ENCODE assay signal across 15 cellular contexts in the genomic region with DNA sequence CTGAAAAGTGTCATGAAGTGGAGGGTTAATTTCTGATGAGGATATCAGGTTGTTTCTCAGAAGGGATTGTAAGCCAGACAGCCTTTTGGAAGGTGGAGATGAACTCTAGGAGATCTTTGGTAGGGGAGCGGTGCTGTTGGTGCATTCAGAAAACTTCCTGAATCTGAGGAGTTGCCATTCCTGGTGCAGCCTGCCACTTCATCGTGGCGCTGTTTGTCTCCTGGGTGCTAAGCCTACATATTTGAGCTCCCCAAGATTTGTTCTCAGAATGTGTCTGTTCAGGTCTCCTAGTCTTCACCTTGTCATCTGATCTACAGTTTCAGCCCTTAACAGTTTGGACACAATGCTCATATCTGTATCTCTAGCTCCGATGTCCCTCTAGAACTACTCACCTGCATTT.
A peak's percentile ranks its signal among the peaks of the same experiment; 100 is the strongest.
DNase-seq lines count a peak whose midpoint lies in the region; ATAC-seq, FAIRE-seq and TF ChIP-seq lines count a peak whose summit lies in the region.
"Had no signal": no experiment of that assay in that cellular context is flagged by ENCODE, and none has a peak within 500 bp of the region (broad histone marks: within the 10 kb centered on the region; RNA-seq: fewer than 3 reads in every experiment).

No MANE protein-coding gene starts in this region.

- H3K4me1 ChIP-seq in A549 (no peaks in the 10 kb centered on the region), H1 (replicated peaks in 1 of 4; ENCODE audit: control insufficient read depth in 3 of 4, insufficient read depth in 4 of 4, low read length in 3 of 4) (no peaks in the 10 kb centered on the region)

- no peak overlapping the region for H4K91ac ChIP-seq in H1 (replicated peaks; ENCODE audit: insufficient read length, low read length)

- FAIRE-seq in A549 (lab: Jason Lieb, UNC) (no peak), H1 (lab: Jason Lieb, UNC) (peak; percentile 95)
- FAIRE-seq: frontal cortex, small intestine had no signal

- H3K4me3 ChIP-seq in A549, result no peak overlapping the region
- no peak overlapping the region for H3K4me3 ChIP-seq in GM12864 (ENCODE audit: low read depth, low read length)
- H3K4me3 ChIP-seq in NB4 (ENCODE audit: low read depth, low read length), result no peak overlapping the region
- H3K4me3 ChIP-seq in H1 (ENCODE audit: extremely low read depth in 1 of 4, insufficient read depth in 2 of 4, low read depth in 3 of 4, low read length in 4 of 4), result no peak overlapping the region

- H4K5ac ChIP-seq in H1 (ENCODE audit: insufficient read length, low read depth, low read length), result no peak overlapping the region

- no peak for TF ChIP-seq RAD21 in A549 (conservative IDR thresholded peaks at IDR 0.05 in 1 of 2, IDR thresholded peaks at IDR 0.05 in 1 of 2)
- peak; percentile 44 to 61 for TF ChIP-seq RAD21 in H1 (IDR thresholded peaks at IDR 0.05 in 1 of 2, conservative IDR thresholded peaks at IDR 0.05 in 1 of 2; ENCODE audit: low read depth in 2 of 2, low read length in 2 of 2)

- H3K27ac ChIP-seq in A549 (no peak overlapping the region), H1 (ENCODE audit: low read depth, low read length) (no peak overlapping the region)

- no peak overlapping the region for H3K4ac ChIP-seq in H1 (replicated peaks; ENCODE audit: insufficient read length, low read depth, low read length)

- H3K79me2 ChIP-seq in H1 (ENCODE audit: control insufficient read depth in 1 of 2, insufficient read depth in 2 of 2, low read length in 2 of 2), result no peaks in the 10 kb centered on the region

- no peaks in the 10 kb centered on the region for H3K9me3 ChIP-seq in A549
- H3K9me3 ChIP-seq in H1 (ENCODE audit: insufficient read depth in 2 of 2, low read depth in 1 of 2, low read length in 1 of 2), result no peaks in the 10 kb centered on the region

- TF ChIP-seq POLR2A in A549 (IDR thresholded peaks at IDR 0.05; ENCODE audit: low read length) (no peak), NB4 (IDR thresholded peaks at IDR 0.05; ENCODE audit: extremely low read depth, insufficient read length) (no peak), H1 (IDR thresholded peaks at IDR 0.05; ENCODE audit: control extremely low read depth in 1 of 2, low read depth in 2 of 2, low read length in 2 of 2) (no peak)

- H3K4me2 ChIP-seq in A549 (no peak overlapping the region), H1 (ENCODE audit: insufficient read depth in 1 of 2, low read depth in 2 of 2, low read length in 2 of 2) (no peak overlapping the region)

- WGBS in A549 (ENCODE audit: missing lambda C conversion rate), result 23% methylated on average over 4 of the region's 4 CpGs
- 52% methylated on average over 4 of the region's 4 CpGs; no CpG with 5 or more reads in 1 of the 2 experiments for WGBS in H1 (ENCODE audit: extremely low coverage in 1 of 2, insufficient coverage in 1 of 2, insufficient read length in 1 of 2, insufficient replicate concordance in 2 of 2, low coverage in 1 of 2, low lambda C conversion rate in 2 of 2, missing lambda C conversion rate in 1 of 2), 2 experiments

- TF ChIP-seq CTCF in A549 (IDR thresholded peaks at IDR 0.05), result no peak
- peak; percentile 9 for TF ChIP-seq CTCF in GM12864 (IDR thresholded peaks at IDR 0.05; ENCODE audit: low read depth, low read length, missing control alignments)
- peak; percentile 42 for TF ChIP-seq CTCF in NB4 (IDR thresholded peaks at IDR 0.05; ENCODE audit: low read depth, low read length)
- peak; percentile 53 to 77 (median 71) for TF ChIP-seq CTCF in H1 (IDR thresholded peaks at IDR 0.05; ENCODE audit: control extremely low read depth in 1 of 3, insufficient read depth in 1 of 3, low read depth in 1 of 3, low read length in 3 of 3)

- H3K36me3 ChIP-seq in H1 (ENCODE audit: control insufficient read depth in 2 of 4, insufficient read depth in 4 of 4, low read length in 3 of 4), result no peaks in the 10 kb centered on the region

- H2BK5ac ChIP-seq in H1 (ENCODE audit: low read depth, low read length), result no peak overlapping the region

- no peak overlapping the region for H2BK120ac ChIP-seq in H1 (replicated peaks; ENCODE audit: low read depth, low read length)

- H2AFZ ChIP-seq in H1 (ENCODE audit: low read length), result 0 out of 2 replicates have a peak overlapping the region, but pooled peaks have one; percentile 69

- CTCF ChIA-PET in A549 (lab: Yijun Ruan, JAX) (interaction anchor here (0.6 kb wide), 1 partner anchor 109 kb away, joined by 3 read pairs; no protein-coding TSS in a partner anchor), H1 (lab: Charles Lee; ENCODE audit: partially characterized antibody) (interaction anchor here (0.6 to 1.4 kb wide), 9 partner anchors 9 to 259 kb away, joined by 3 to 9 read pairs (median 3); no protein-coding TSS in a partner anchor)

- TF ChIP-seq EP300 in A549 (IDR thresholded peaks at IDR 0.05), result no peak
- no peak for TF ChIP-seq EP300 in H1 (IDR thresholded peaks at IDR 0.05; ENCODE audit: borderline replicate concordance in 1 of 2, low read depth in 2 of 2, low read length in 2 of 2)

- POLR2A ChIA-PET in A549 (lab: Yijun Ruan, JAX) (no interaction called here), H1 (lab: Charles Lee; ENCODE audit: partially characterized antibody) (no interaction called here)

- H2AK5ac ChIP-seq in H1 (ENCODE audit: low read depth, low read length), result no peak overlapping the region

- no peak overlapping the region for H3K9ac ChIP-seq in H1 (replicated peaks in 1 of 4; ENCODE audit: extremely low read depth in 1 of 4, low read depth in 3 of 4, low read length in 3 of 4)

- no peak overlapping the region for H3K14ac ChIP-seq in H1 (ENCODE audit: insufficient read length)

- H3K18ac ChIP-seq in H1 (ENCODE audit: extremely low read depth, low read length), result no peak overlapping the region

- no peaks in the 10 kb centered on the region for H3K27me3 ChIP-seq in H1 (replicated peaks in 1 of 4; ENCODE audit: control insufficient read depth in 3 of 4, extremely low read depth in 1 of 4, insufficient read depth in 3 of 4, low read length in 3 of 4)

- H3K23me2 ChIP-seq in H1 (ENCODE audit: low read depth, low read length), result no peaks in the 10 kb centered on the region

- 0 out of 6 replicates have a peak, but pooled peaks of 1 of the 2 experiments have one; percentile 45 for ATAC-seq in A549
- no peak for ATAC-seq in GM19395 (IDR thresholded peaks at IDR 0.05; ENCODE audit: unreplicated experiment)
- ATAC-seq in HG03520 (IDR thresholded peaks at IDR 0.05; ENCODE audit: unreplicated experiment), result no peak
- ATAC-seq: T-cell had no signal

- no peak overlapping the region for H2BK20ac ChIP-seq in H1 (ENCODE audit: low read length)

- no peak overlapping the region for H2BK15ac ChIP-seq in H1 (ENCODE audit: low read length)

- DNase-seq in A549 (ENCODE audit: low read depth in 1 of 2, low spot score in 1 of 2) (peak; percentile 1 to 4), GM12864 (ENCODE audit: low read depth) (no peak), NB4 (ENCODE audit: low read depth) (peak; percentile 20), H1 (ENCODE audit: low read depth in 1 of 2, low spot score in 2 of 2) (peak in 1 of 2 experiments; percentile 48), retina (no peak)
- DNase-seq in activated naive CD4-positive, alpha-beta T cell (lab: John Stamatoyannopoulos, UW), result no peak
- DNase-seq: activated CD4-positive, alpha-beta T cell treated with anti-CD3 and anti-CD28 coated beads for 1 hour; caudate nucleus; NK-92 treated with Interleukin-12 subunit alpha and Interleukin-12 subunit beta, amount 100 ng/mL, for 24 hours; occipital lobe; small intestine; T-cell had no signal

- H4K8ac ChIP-seq in H1 (ENCODE audit: extremely low read depth, insufficient read depth, low read length), result no peak overlapping the region

- H3K79me1 ChIP-seq in H1 (ENCODE audit: low read depth, low read length), result no peaks in the 10 kb centered on the region

- no peaks in the 10 kb centered on the region for H4K20me1 ChIP-seq in H1 (replicated peaks in 1 of 2; ENCODE audit: control insufficient read depth in 1 of 2, insufficient read depth in 2 of 2, low read length in 2 of 2)

- no peak overlapping the region for H3K23ac ChIP-seq in H1 (ENCODE audit: insufficient read length)

- no peak overlapping the region for H2BK12ac ChIP-seq in H1 (ENCODE audit: low read depth, low read length)

- no peak overlapping the region for H3K56ac ChIP-seq in H1 (replicated peaks; ENCODE audit: insufficient read length, low read depth, low read length)

TF ChIP-seq in A549, 52 proteins besides CTCF, POLR2A, EP300 and RAD21 (continues in another document):
- TF ChIP-seq, protein P1, sequence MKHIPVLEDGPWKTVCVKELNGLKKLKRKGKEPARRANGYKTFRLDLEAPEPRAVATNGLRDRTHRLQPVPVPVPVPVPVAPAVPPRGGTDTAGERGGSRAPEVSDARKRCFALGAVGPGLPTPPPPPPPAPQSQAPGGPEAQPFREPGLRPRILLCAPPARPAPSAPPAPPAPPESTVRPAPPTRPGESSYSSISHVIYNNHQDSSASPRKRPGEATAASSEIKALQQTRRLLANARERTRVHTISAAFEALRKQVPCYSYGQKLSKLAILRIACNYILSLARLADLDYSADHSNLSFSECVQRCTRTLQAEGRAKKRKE (CRISPR knock-in tag; IDR thresholded peaks at IDR 0.05; ENCODE audit: low read depth), result no peak
- TF ChIP-seq RFX5 (IDR thresholded peaks at IDR 0.05), result no peak
- TF ChIP-seq HOXB13 (CRISPR knock-in tag; IDR thresholded peaks at IDR 0.05; ENCODE audit: low read depth), result no peak
- TF ChIP-seq, protein P2, sequence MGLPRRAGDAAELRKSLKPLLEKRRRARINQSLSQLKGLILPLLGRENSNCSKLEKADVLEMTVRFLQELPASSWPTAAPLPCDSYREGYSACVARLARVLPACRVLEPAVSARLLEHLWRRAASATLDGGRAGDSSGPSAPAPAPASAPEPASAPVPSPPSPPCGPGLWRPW (IDR thresholded peaks at IDR 0.05), result no peak

TF ChIP-seq in H1, 55 proteins besides CTCF, POLR2A, EP300 and RAD21 (continues in another document):
- TF ChIP-seq, protein P3, sequence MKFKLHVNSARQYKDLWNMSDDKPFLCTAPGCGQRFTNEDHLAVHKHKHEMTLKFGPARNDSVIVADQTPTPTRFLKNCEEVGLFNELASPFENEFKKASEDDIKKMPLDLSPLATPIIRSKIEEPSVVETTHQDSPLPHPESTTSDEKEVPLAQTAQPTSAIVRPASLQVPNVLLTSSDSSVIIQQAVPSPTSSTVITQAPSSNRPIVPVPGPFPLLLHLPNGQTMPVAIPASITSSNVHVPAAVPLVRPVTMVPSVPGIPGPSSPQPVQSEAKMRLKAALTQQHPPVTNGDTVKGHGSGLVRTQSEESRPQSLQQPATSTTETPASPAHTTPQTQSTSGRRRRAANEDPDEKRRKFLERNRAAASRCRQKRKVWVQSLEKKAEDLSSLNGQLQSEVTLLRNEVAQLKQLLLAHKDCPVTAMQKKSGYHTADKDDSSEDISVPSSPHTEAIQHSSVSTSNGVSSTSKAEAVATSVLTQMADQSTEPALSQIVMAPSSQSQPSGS (IDR thresholded peaks at IDR 0.05; ENCODE audit: low read length), result no peak
- TF ChIP-seq FOSL1 (IDR thresholded peaks at IDR 0.05; ENCODE audit: insufficient read depth, low read depth, low read length), result no peak
- TF ChIP-seq CBX8 (IDR thresholded peaks at IDR 0.05; ENCODE audit: borderline replicate concordance, low read depth, low read length), result no peak
- TF ChIP-seq SIX5 (IDR thresholded peaks at IDR 0.05; ENCODE audit: low read depth, low read length), result no peak
- TF ChIP-seq HDAC6 (IDR thresholded peaks at IDR 0.05; ENCODE audit: low read depth, low read length), result no peak
- TF ChIP-seq CTBP2 (IDR thresholded peaks at IDR 0.05; ENCODE audit: borderline replicate concordance, insufficient read depth, insufficient read length, low read length), result no peak

Comparison
In these comparisons a context has a peak if more than half of its experiments do, and no peak if none do; other contexts are left out.
1. DNase-seq: peak in A549 (2 of 2) and NB4 (single experiment); none in GM12864 (single experiment), retina (single experiment) and activated naive CD4-positive, alpha-beta T cell (0 of 4).